Comparison of ENCODE assay signal across 17 cellular contexts in genomic region chr5:77643654-77644404, GRCh38. TPM values are rescaled to one million over a fixed set of nuclear protein-coding genes. Genes with fewer than 3 reads are reported as not detected.
A peak's percentile ranks its signal among the peaks of the same experiment; 100 is the strongest.
DNase-seq lines count a peak whose midpoint lies in the region; ATAC-seq and TF ChIP-seq lines count a peak whose summit lies in the region.
"Had no signal": no experiment of that assay in that cellular context is flagged by ENCODE, and none has a peak within 500 bp of the region (broad histone marks: within the 10 kb centered on the region; RNA-seq: fewer than 3 reads in every experiment).

No MANE protein-coding gene starts in this region.

- CTCF ChIA-PET in activated naive CD4-positive, alpha-beta T cell treated with anti-CD3 and anti-CD28 coated beads for 36 hours (lab: Charles Lee): no interaction called here

- peak overlapping the region; percentile 11 for H3K4me3 Mint-ChIP-seq in activated naive CD4-positive, alpha-beta T cell treated with anti-CD3 and anti-CD28 coated beads for 36 hours
- H3K4me3 Mint-ChIP-seq in endothelial cell (ENCODE audit: unreplicated experiment): peak overlapping the region; percentile 29
- H3K4me3 Mint-ChIP-seq in stimulated activated memory B cell treated with anti-CD40 and anti-IgM and Interleukin-4, amounts not matched to agents 10 μg/mL and 1 μg/mL and 100 μg/mL, for 72 hours: peak overlapping the region; percentile 49

- H3K36me3 Mint-ChIP-seq in activated naive CD4-positive, alpha-beta T cell treated with anti-CD3 and anti-CD28 coated beads for 36 hours (ENCODE audit: low read depth): no peaks in the 10 kb centered on the region
- H3K36me3 Mint-ChIP-seq in activated naive CD4-positive, alpha-beta T cell treated with anti-CD3 and anti-CD28 coated beads, Interleukin-2, amount 50 U/mL, for 72 hours: peaks cover 6 to 41% of the 10 kb centered on the region in 2 donors
- H3K36me3 Mint-ChIP-seq in endothelial cell (ENCODE audit: low read depth, unreplicated experiment): peaks cover 3% of the 10 kb centered on the region
- H3K36me3 Mint-ChIP-seq in stimulated activated memory B cell treated with anti-CD40 and anti-IgM and Interleukin-4, amounts not matched to agents 10 μg/mL and 1 μg/mL and 100 μg/mL, for 72 hours: no peaks in the 10 kb centered on the region

- intact Hi-C loops in activated naive CD4-positive, alpha-beta T cell treated with anti-CD3 and anti-CD28 coated beads for 36 hours (cut with micrococcal nuclease): loop anchor here (2.0 kb wide), 2 partner anchors 13 to 329 kb away; no protein-coding TSS in a partner anchor

- no peaks in the 10 kb centered on the region for H3K9me3 Mint-ChIP-seq in activated naive CD4-positive, alpha-beta T cell treated with anti-CD3 and anti-CD28 coated beads for 36 hours
- H3K9me3 Mint-ChIP-seq in activated naive CD4-positive, alpha-beta T cell treated with anti-CD3 and anti-CD28 coated beads, Interleukin-2, amount 50 U/mL, for 72 hours: peaks cover 0 to 3% of the 10 kb centered on the region in 2 donors
- no peaks in the 10 kb centered on the region for H3K9me3 Mint-ChIP-seq in endothelial cell (ENCODE audit: unreplicated experiment)
- H3K9me3 Mint-ChIP-seq in stimulated activated memory B cell treated with anti-CD40 and anti-IgM and Interleukin-4, amounts not matched to agents 10 μg/mL and 1 μg/mL and 100 μg/mL, for 72 hours: peaks cover 2% of the 10 kb centered on the region

- no peak for DNase-seq in activated naive CD4-positive, alpha-beta T cell treated with anti-CD3 and anti-CD28 coated beads for 36 hours
- DNase-seq in activated naive CD4-positive, alpha-beta T cell treated with anti-CD3 and anti-CD28 coated beads, Interleukin-2, amount 50 U/mL, for 72 hours (ENCODE audit: low spot score in 2 of 2): no peak
- DNase-seq in NCI-H146 (lab: John Stamatoyannopoulos, UW): peak; percentile 41
- DNase-seq in endothelial cell (ENCODE audit: low spot score): no peak
- no peak for DNase-seq in SW480 (ENCODE audit: low spot score)
- DNase-seq in NCI-H446 treated with DMSO at 0.1 percent for 48 hours (lab: John Stamatoyannopoulos, UW): no peak
- DNase-seq in kidney glomerular epithelial cell (lab: John Stamatoyannopoulos, UW): no peak
- DNase-seq: Caco-2; stimulated activated CD4-positive, alpha-beta T cell treated with anti-CD3 and anti-CD28 coated beads, Interleukin-12 subunit alpha, Interleukin-12 subunit beta, amount 100 ng/mL, for 4 hours; stimulated activated CD8-positive, alpha-beta memory T cell treated with anti-CD3 and anti-CD28 coated beads, Interleukin-4, amount 100 ng/mL, for 48 hours had no signal

- peaks cover 86% of the 10 kb centered on the region for H3K27me3 Mint-ChIP-seq in activated naive CD4-positive, alpha-beta T cell treated with anti-CD3 and anti-CD28 coated beads for 36 hours (ENCODE audit: low read depth)
- peaks cover 43% of the 10 kb centered on the region for H3K27me3 Mint-ChIP-seq in endothelial cell (ENCODE audit: unreplicated experiment)
- peaks cover 83% of the 10 kb centered on the region for H3K27me3 Mint-ChIP-seq in stimulated activated memory B cell treated with anti-CD40 and anti-IgM and Interleukin-4, amounts not matched to agents 10 μg/mL and 1 μg/mL and 100 μg/mL, for 72 hours

- no peak overlapping the region for H3K27ac Mint-ChIP-seq in activated naive CD4-positive, alpha-beta T cell treated with anti-CD3 and anti-CD28 coated beads for 36 hours
- H3K27ac Mint-ChIP-seq in activated naive CD4-positive, alpha-beta T cell treated with anti-CD3 and anti-CD28 coated beads, Interleukin-2, amount 50 U/mL, for 72 hours: peak overlapping the region in 1 of 2 donors; percentile 81
- H3K27ac Mint-ChIP-seq in endothelial cell (ENCODE audit: unreplicated experiment): no peak overlapping the region
- no peak overlapping the region for H3K27ac Mint-ChIP-seq in stimulated activated memory B cell treated with anti-CD40 and anti-IgM and Interleukin-4, amounts not matched to agents 10 μg/mL and 1 μg/mL and 100 μg/mL, for 72 hours
- H3K27ac Mint-ChIP-seq: nephron had no signal

- no peak for ATAC-seq in activated naive CD4-positive, alpha-beta T cell treated with anti-CD3 and anti-CD28 coated beads, Interleukin-2, amount 50 U/mL, for 72 hours
- no peak for ATAC-seq in stimulated activated memory B cell treated with anti-CD40 and anti-IgM and Interleukin-4, amounts not matched to agents 10 μg/mL and 1 μg/mL and 100 μg/mL, for 72 hours
- ATAC-seq: esophagus mucosa, Right ventricle myocardium inferior had no signal

- no peak for TF ChIP-seq CTCF in endothelial cell (IDR thresholded peaks at IDR 0.05; ENCODE audit: unreplicated experiment)

- peaks cover 23% of the 10 kb centered on the region for H3K4me1 Mint-ChIP-seq in activated naive CD4-positive, alpha-beta T cell treated with anti-CD3 and anti-CD28 coated beads for 36 hours (ENCODE audit: low read depth)
- peaks cover 19% of the 10 kb centered on the region for H3K4me1 Mint-ChIP-seq in endothelial cell (ENCODE audit: unreplicated experiment)
- H3K4me1 Mint-ChIP-seq in stimulated activated memory B cell treated with anti-CD40 and anti-IgM and Interleukin-4, amounts not matched to agents 10 μg/mL and 1 μg/mL and 100 μg/mL, for 72 hours: peaks cover 16% of the 10 kb centered on the region

RNA-seq across cellular contexts. Expression of gene OTP, which starts 5.3 kb away (rescaled TPM):
- not detected for total RNA-seq in activated naive CD4-positive, alpha-beta T cell treated with anti-CD3 and anti-CD28 coated beads for 36 hours
- total RNA-seq in activated naive CD4-positive, alpha-beta T cell treated with anti-CD3 and anti-CD28 coated beads, Interleukin-2, amount 50 U/mL, for 72 hours: not detected
- not detected for total RNA-seq in endothelial cell (ENCODE audit: unreplicated experiment)
- total RNA-seq: bronchial epithelial cell, esophagus mucosa, LHCN-M2, NCI-H460, Right ventricle myocardium inferior had no signal
